Comparison of ENCODE assay signal across 33 cellular contexts in genomic region chr14:93929048-93929535, GRCh38. TPM values are rescaled to one million over a fixed set of nuclear protein-coding genes. Genes with fewer than 3 reads are reported as not detected.
"Had no signal": no experiment of that assay in that cellular context is flagged by ENCODE, and none has a peak within 500 bp of the region (broad histone marks: within the 10 kb centered on the region; RNA-seq: fewer than 3 reads in every experiment).

No MANE protein-coding gene starts in this region.

- H3K4me3 Mint-ChIP-seq: activated CD4-positive, alpha-beta memory T cell treated with anti-CD3 and anti-CD28 coated beads for 36 hours; activated naive CD4-positive, alpha-beta T cell treated with anti-CD3 and anti-CD28 coated beads for 36 hours; activated T-cell treated with anti-CD3 and anti-CD28 coated beads, Interleukin-2, amount 50 U/mL, for 4 hours; activated T-helper 1 cell treated with anti-CD3 and anti-CD28 coated beads, Interleukin-12 subunit alpha, Interleukin-12 subunit beta, Interleukin-2, Interleukin-4 antibody, amounts not matched to agents 30 ng/mL and 10 ng/mL and 1 ng/mL, durations not matched to agents 14 hours and 24 hours and 36 hours had no signal

- H3K4me1 ChIP-seq: adrenal gland, body of pancreas had no signal

- H3K27me3 ChIP-seq: adrenal gland, body of pancreas had no signal

- ATAC-seq: activated naive CD4-positive, alpha-beta T cell treated with anti-CD3 and anti-CD28 coated beads, Interleukin-2, amount 50 U/mL, for 72 hours; activated T-cell treated with anti-CD3 and anti-CD28 coated beads, Interleukin-2, amount 50 U/mL, for 4 hours; body of pancreas; Panc1 had no signal

- H3K27ac ChIP-seq: adrenal gland, body of pancreas had no signal

- H3K36me3 Mint-ChIP-seq: activated naive CD4-positive, alpha-beta T cell treated with anti-CD3 and anti-CD28 coated beads, Interleukin-2, amount 50 U/mL, for 72 hours had no signal

- H3K9me3 Mint-ChIP-seq: activated CD4-positive, alpha-beta memory T cell treated with anti-CD3 and anti-CD28 coated beads for 36 hours; activated naive CD4-positive, alpha-beta T cell treated with anti-CD3 and anti-CD28 coated beads for 36 hours; activated naive CD4-positive, alpha-beta T cell treated with anti-CD3 and anti-CD28 coated beads, Interleukin-2, amount 50 U/mL, for 72 hours; activated T-cell treated with anti-CD3 and anti-CD28 coated beads, Interleukin-2, amount 50 U/mL, for 4 hours; activated T-helper 1 cell treated with anti-CD3 and anti-CD28 coated beads, Interleukin-12 subunit alpha, Interleukin-12 subunit beta, Interleukin-2, Interleukin-4 antibody, amounts not matched to agents 30 ng/mL and 10 ng/mL and 1 ng/mL, durations not matched to agents 14 hours and 24 hours and 36 hours had no signal

- H3K9me3 ChIP-seq: adrenal gland, body of pancreas had no signal

- DNase-seq: activated CD4-positive, alpha-beta memory T cell treated with anti-CD3 and anti-CD28 coated beads for 36 hours; activated CD4-positive, alpha-beta T cell treated with anti-CD3 and anti-CD28 coated beads for 4 hours; activated CD4-positive, alpha-beta T cell treated with anti-CD3 and anti-CD28 coated beads, Interleukin-2, amount 50 U/mL, for 1 hour; activated CD4-positive, CD25-positive, alpha-beta regulatory T cell treated with anti-CD3 and anti-CD28 coated beads, Interleukin-2, amount 50 U/mL, for 72 hours; activated CD8-positive, alpha-beta memory T cell treated with anti-CD3 and anti-CD28 coated beads, Interleukin-2, amount 50 U/mL, for 4 hours; activated gamma-delta T cell treated with Interleukin-2 at 50 U/mL for 16 hours; activated naive CD4-positive, alpha-beta T cell treated with anti-CD3 and anti-CD28 coated beads for 36 hours; activated T-cell treated with anti-CD3 and anti-CD28 coated beads for 4 hours; activated T-cell treated with anti-CD3 and anti-CD28 coated beads, Interleukin-2, amount 50 U/mL, for 4 hours; adrenal gland; body of pancreas; Kasumi-1; KG1; MM.1S; MV-4-11; NCI-H1092; NCI-H1436 treated with DMSO at 0.1 percent for 48 hours; NCI-H1694 treated with DMSO at 0.1 percent for 48 hours; NCI-H2029; NCI-H345; NCI-H524 treated with DMSO at 0.1 percent for 48 hours; SHP77 treated with DMSO at 0.1 percent for 48 hours; SW 1271; T-helper 1 cell; T-helper 2 cell; T1000 had no signal

- H3K36me3 ChIP-seq: adrenal gland had no signal

- H3K4me3 ChIP-seq: adrenal gland, body of pancreas had no signal

- H3K27ac Mint-ChIP-seq: activated CD4-positive, alpha-beta memory T cell treated with anti-CD3 and anti-CD28 coated beads for 36 hours; activated naive CD4-positive, alpha-beta T cell treated with anti-CD3 and anti-CD28 coated beads for 36 hours; activated T-helper 1 cell treated with anti-CD3 and anti-CD28 coated beads, Interleukin-12 subunit alpha, Interleukin-12 subunit beta, Interleukin-2, Interleukin-4 antibody, amounts not matched to agents 30 ng/mL and 10 ng/mL and 1 ng/mL, durations not matched to agents 14 hours and 24 hours and 36 hours had no signal

- H3K27me3 Mint-ChIP-seq: activated CD4-positive, alpha-beta memory T cell treated with anti-CD3 and anti-CD28 coated beads for 36 hours had no signal

RNA-seq across cellular contexts. Expression of gene FAM181A, which starts 1.9 kb away (rescaled TPM):
- total RNA-seq: activated CD4-positive, alpha-beta memory T cell treated with anti-CD3 and anti-CD28 coated beads for 36 hours; activated naive CD4-positive, alpha-beta T cell treated with anti-CD3 and anti-CD28 coated beads for 36 hours; activated naive CD4-positive, alpha-beta T cell treated with anti-CD3 and anti-CD28 coated beads, Interleukin-2, amount 50 U/mL, for 72 hours; activated T-cell treated with anti-CD3 and anti-CD28 coated beads, Interleukin-2, amount 50 U/mL, for 4 hours; activated T-helper 1 cell treated with anti-CD3 and anti-CD28 coated beads, Interleukin-12 subunit alpha, Interleukin-12 subunit beta, Interleukin-2, Interleukin-4 antibody, amounts not matched to agents 30 ng/mL and 10 ng/mL and 1 ng/mL, durations not matched to agents 14 hours and 24 hours and 36 hours; adrenal gland; astrocyte; body of pancreas; bronchial epithelial cell; NCI-H460; RPMI7951 had no signal
- polyA plus RNA-seq: adrenal gland had no signal

RNA-seq across cellular contexts. Expression of gene ASB2, which starts 47.3 kb away (rescaled TPM):
- total RNA-seq: NCI-H460 had no signal
